16 cellular contexts compared by ENCODE assay signal in genomic region chr11:9020881-9021280, GRCh38. TPM values are rescaled to one million over a fixed set of nuclear protein-coding genes. Genes with fewer than 3 reads are reported as not detected.
DNase-seq lines count a peak whose midpoint lies in the region; ATAC-seq, FAIRE-seq and TF ChIP-seq lines count a peak whose summit lies in the region.
"Had no signal": no experiment of that assay in that cellular context is flagged by ENCODE, and none has a peak within 500 bp of the region (broad histone marks: within the 10 kb centered on the region; RNA-seq: fewer than 3 reads in every experiment).

No MANE protein-coding gene starts in this region.

- peaks cover 5% of the 10 kb centered on the region for H3K27me3 Mint-ChIP-seq in neural progenitor cell (ENCODE audit: insufficient read depth, low read depth)

- no peak overlapping the region for H3K4me3 ChIP-seq in endothelial cell of umbilical vein (replicated peaks in 1 of 3; ENCODE audit: insufficient read depth in 1 of 3, low read depth in 1 of 3, low read length in 3 of 3)
- H3K4me3 ChIP-seq in neural progenitor cell: no peak overlapping the region
- H3K4me3 ChIP-seq: BLaER1 treated with 17β-estradiol and CSF1 and Interleukin-3, amounts not matched to agents 10 nM and 100 nM had no signal

- CTCF ChIA-PET in endothelial cell of umbilical vein (lab: Charles Lee): interaction anchor here (1.6 kb wide), 1 partner anchor 117 kb away, joined by 6 read pairs; no protein-coding TSS in a partner anchor

- no peak overlapping the region for H3K4me3 Mint-ChIP-seq in neural progenitor cell
- H3K4me3 Mint-ChIP-seq: CD4-positive, alpha-beta T cell; HFFc6 had no signal

- intact Hi-C loops in endothelial cell of umbilical vein (cut with micrococcal nuclease): no loop called here

- no peak overlapping the region for H3K4me2 ChIP-seq in endothelial cell of umbilical vein (ENCODE audit: insufficient read depth, low read length)
- no peak overlapping the region for H3K4me2 ChIP-seq in neural progenitor cell
- H3K4me2 ChIP-seq: BLaER1 treated with 17β-estradiol and CSF1 and Interleukin-3, amounts not matched to agents 10 nM and 100 nM had no signal

- POLR2A ChIA-PET in endothelial cell of umbilical vein (lab: Charles Lee): no interaction called here

- ATAC-seq in omental fat pad (ENCODE audit: low FRiP score): peak; percentile 29
- ATAC-seq in stimulated activated naive CD8-positive, alpha-beta T cell treated with anti-CD3 and anti-CD28 coated beads, Interleukin-15, Interleukin-2, amounts not matched to agents 100 U/mL and 50 U/mL, for 24 hours: no peak

- H3K27me3 ChIP-seq in endothelial cell of umbilical vein (ENCODE audit: control insufficient read depth in 2 of 2, insufficient read depth in 2 of 2, low read length in 2 of 2) (peaks cover 4 to 6% of the 10 kb centered on the region in 2 experiments), neural progenitor cell (no peaks in the 10 kb centered on the region)
- H3K27me3 ChIP-seq: BLaER1 treated with 17β-estradiol and CSF1 and Interleukin-3, amounts not matched to agents 10 nM and 100 nM had no signal

- H2AFZ ChIP-seq in endothelial cell of umbilical vein (ENCODE audit: low read depth, low read length): peak overlapping the region; percentile 44
- H2AFZ ChIP-seq in neural progenitor cell (replicated peaks): no peak overlapping the region

- H3K9me3 Mint-ChIP-seq in neural progenitor cell: no peaks in the 10 kb centered on the region
- H3K9me3 Mint-ChIP-seq: CD4-positive, alpha-beta T cell; HFFc6 had no signal

- no peaks in the 10 kb centered on the region for H3K36me3 ChIP-seq in endothelial cell of umbilical vein (ENCODE audit: control insufficient read depth in 2 of 2, extremely low read depth in 1 of 2, insufficient read depth in 2 of 2, low read length in 2 of 2)
- no peaks in the 10 kb centered on the region for H3K36me3 ChIP-seq in neural progenitor cell
- H3K36me3 ChIP-seq: BLaER1 treated with 17β-estradiol and CSF1 and Interleukin-3, amounts not matched to agents 10 nM and 100 nM had no signal

- H3K9me3 ChIP-seq in endothelial cell of umbilical vein (replicated peaks; ENCODE audit: control insufficient read depth, insufficient read depth, low read length) (no peaks in the 10 kb centered on the region), neural progenitor cell (ENCODE audit: low read depth) (no peaks in the 10 kb centered on the region)
- H3K9me3 ChIP-seq: BLaER1 treated with 17β-estradiol and CSF1 and Interleukin-3, amounts not matched to agents 10 nM and 100 nM had no signal

- no peak for TF ChIP-seq CTCF in endothelial cell of umbilical vein (IDR thresholded peaks at IDR 0.05; ENCODE audit: extremely low read depth in 1 of 2, insufficient read depth in 1 of 2, low read depth in 1 of 2, low read length in 2 of 2)
- TF ChIP-seq CTCF in omental fat pad (IDR thresholded peaks at IDR 0.05): no peak
- no peak for TF ChIP-seq CTCF in neural progenitor cell (IDR thresholded peaks at IDR 0.05)

- H3K9ac ChIP-seq in endothelial cell of umbilical vein (replicated peaks; ENCODE audit: extremely low read depth, insufficient read depth, low read length) (no peak overlapping the region), neural progenitor cell (no peak overlapping the region)
- H3K9ac ChIP-seq: BLaER1 treated with 17β-estradiol and CSF1 and Interleukin-3, amounts not matched to agents 10 nM and 100 nM had no signal

- TF ChIP-seq POLR2A in GM12892 (IDR thresholded peaks at IDR 0.05; ENCODE audit: low read depth, low read length): no peak
- no peak for TF ChIP-seq POLR2A in endothelial cell of umbilical vein (IDR thresholded peaks at IDR 0.05; ENCODE audit: low read depth, low read length)

- FAIRE-seq in GM12892 (lab: Jason Lieb, UNC) (peak; percentile 17), endothelial cell of umbilical vein (lab: Jason Lieb, UNC) (no peak)
- FAIRE-seq: GM18507, HTR-8/SVneo had no signal

- no peak overlapping the region for H3K27ac Mint-ChIP-seq in neural progenitor cell
- H3K27ac Mint-ChIP-seq: CD4-positive, alpha-beta T cell; HFFc6 had no signal

- peaks cover 13% of the 10 kb centered on the region for H3K4me1 ChIP-seq in endothelial cell of umbilical vein (ENCODE audit: control insufficient read depth, extremely low read depth, insufficient read depth, low read length)
- H3K4me1 ChIP-seq in neural progenitor cell: peaks cover 18% of the 10 kb centered on the region

- peaks cover 8% of the 10 kb centered on the region for H3F3A ChIP-seq in neural progenitor cell (ENCODE audit: low read depth)

- peaks cover 6% of the 10 kb centered on the region for H3K36me3 Mint-ChIP-seq in neural progenitor cell

- no peaks in the 10 kb centered on the region for H3K79me2 ChIP-seq in endothelial cell of umbilical vein (ENCODE audit: control insufficient read depth, insufficient read depth, low read length)
- no peaks in the 10 kb centered on the region for H3K79me2 ChIP-seq in neural progenitor cell (ENCODE audit: low read depth)

- H3K4me1 Mint-ChIP-seq in neural progenitor cell: peaks cover 7% of the 10 kb centered on the region

- BruUV-seq in endothelial cell of umbilical vein (replicated peaks; lab: Mats Ljungman, UMichigan): no TSS peak

- no peak overlapping the region for H3K27ac ChIP-seq in endothelial cell of umbilical vein (ENCODE audit: insufficient read depth, low read depth, low read length)
- no peak overlapping the region for H3K27ac ChIP-seq in neural progenitor cell
- H3K27ac ChIP-seq: BLaER1 treated with 17β-estradiol and CSF1 and Interleukin-3, amounts not matched to agents 10 nM and 100 nM had no signal

- dilution Hi-C loops in endothelial cell of umbilical vein (cut with MboI; ENCODE audit: extremely low pct_ligation_motif_present, low sequenced_read_pairs): no loop called here

- H4K20me1 ChIP-seq in endothelial cell of umbilical vein (replicated peaks; ENCODE audit: control insufficient read depth, extremely low read depth, insufficient read depth, low read length) (no peaks in the 10 kb centered on the region), neural progenitor cell (ENCODE audit: low read depth) (no peaks in the 10 kb centered on the region)
- H4K20me1 ChIP-seq: BLaER1 treated with 17β-estradiol and CSF1 and Interleukin-3, amounts not matched to agents 10 nM and 100 nM had no signal

- no peaks in the 10 kb centered on the region for H3K9me1 ChIP-seq in endothelial cell of umbilical vein (replicated peaks; ENCODE audit: control insufficient read depth, extremely low read depth, insufficient read depth, low read length)

- DNase-seq in GM12892 (ENCODE audit: insufficient read length) (no peak), astrocyte of the hippocampus (ENCODE audit: low read depth, low spot score) (peak; percentile 20), endothelial cell of umbilical vein (ENCODE audit: low read depth, low spot score) (no peak), omental fat pad (ENCODE audit: low spot score) (no peak), NOMO-1 treated with dmso at 0.1 percent for 144 hours (lab: John Stamatoyannopoulos, UW; ENCODE audit: unreplicated experiment) (no peak), neural progenitor cell (ENCODE audit: low spot score) (no peak)
- DNase-seq in stimulated activated naive CD8-positive, alpha-beta T cell treated with anti-CD3 and anti-CD28 coated beads, Interleukin-15, Interleukin-2, amounts not matched to agents 100 U/mL and 50 U/mL, for 24 hours: no peak
- DNase-seq: ACHN; Calu3; CD4-positive, alpha-beta T cell; DMS 273 treated with DMSO at 0.1 percent for 48 hours; HCEC 1CT; HFFc6 had no signal

TF ChIP-seq in endothelial cell of umbilical vein, 7 proteins besides CTCF, POLR2A, EP300 and RAD21:
- TF ChIP-seq FOS (IDR thresholded peaks at IDR 0.05; ENCODE audit: borderline replicate concordance, insufficient read depth, low read length) (no peak), JUN (IDR thresholded peaks at IDR 0.05; ENCODE audit: borderline replicate concordance, insufficient read depth, insufficient read length, low read depth) (no peak), EZH2 (IDR thresholded peaks at IDR 0.05; ENCODE audit: borderline replicate concordance, low read depth, low read length, severe bottlenecking) (no peak), GATA2 (IDR thresholded peaks at IDR 0.05; ENCODE audit: insufficient read depth, insufficient read length, low read depth, low read length) (no peak), MYC (IDR thresholded peaks at IDR 0.05; ENCODE audit: low read depth, low read length) (no peak), POLR2AphosphoS5 (IDR thresholded peaks at IDR 0.05; ENCODE audit: insufficient read depth, low read depth, low read length) (no peak)
- TF ChIP-seq, protein P1, sequence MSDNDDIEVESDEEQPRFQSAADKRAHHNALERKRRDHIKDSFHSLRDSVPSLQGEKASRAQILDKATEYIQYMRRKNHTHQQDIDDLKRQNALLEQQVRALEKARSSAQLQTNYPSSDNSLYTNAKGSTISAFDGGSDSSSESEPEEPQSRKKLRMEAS (IDR thresholded peaks at IDR 0.05; ENCODE audit: insufficient read depth, insufficient read length): no peak

RNA-seq across cellular contexts. Expression of gene NRIP3, which starts 17.1 kb away (rescaled TPM):
- not detected for polyA plus RNA-seq in GM12892 (2012; ENCODE audit: missing spikeins)
- total RNA-seq in endothelial cell of umbilical vein (8.4 and 9.9 TPM in 2 replicates), omental fat pad (10 to 100 TPM in 1 of 4 donors, 1 to 10 TPM in 2, under 1 TPM in 1; 0.63 to 13.1 (median 2.8) TPM), neural progenitor cell (ENCODE audit: low replicate concordance) (38.1 and 42.7 TPM in 2 replicates)
- polyA plus RNA-seq in endothelial cell of umbilical vein: 3.0 and 3.7 TPM in 2 replicates
- 3.9 and 4.4 TPM in 2 replicates for polyA plus RNA-seq in endothelial cell of umbilical vein (2011; cell fraction: cytosol; rRNA removed)
- 5.0 and 5.7 TPM in 2 replicates for polyA plus RNA-seq in endothelial cell of umbilical vein (2011; cell fraction: nucleus; rRNA removed)
- polyA plus RNA-seq in endothelial cell of umbilical vein (2012): 6.8 and 15.1 TPM in 2 replicates
- 7.1 and 7.7 TPM in 2 replicates for polyA minus RNA-seq in endothelial cell of umbilical vein
- not detected for polyA minus RNA-seq in endothelial cell of umbilical vein (2011; cell fraction: cytosol; rRNA and poly(A)+ RNA removed)
- polyA minus RNA-seq in endothelial cell of umbilical vein (2011; cell fraction: nucleus; rRNA and poly(A)+ RNA removed): 2.5 and 3.5 TPM in 2 replicates

RNA-seq across cellular contexts. Expression of gene TMEM9B, which starts 56.6 kb away (rescaled TPM):
- 29.7 TPM for polyA plus RNA-seq in GM12892 (2012; ENCODE audit: missing spikeins)
- total RNA-seq in endothelial cell of umbilical vein (27.1 and 30.2 TPM in 2 replicates), omental fat pad (10 to 100 TPM; 31.9 to 44.4 (median 42.1) TPM), neural progenitor cell (ENCODE audit: low replicate concordance) (16.0 and 17.6 TPM in 2 replicates)
- polyA plus RNA-seq in endothelial cell of umbilical vein: 23.8 and 28.2 TPM in 2 replicates
- polyA plus RNA-seq in endothelial cell of umbilical vein (2011; cell fraction: cytosol; rRNA removed): 21.8 and 22.2 TPM in 2 replicates
- polyA plus RNA-seq in endothelial cell of umbilical vein (2011; cell fraction: nucleus; rRNA removed): 7.6 and 12.2 TPM in 2 replicates
- 42.5 and 53.9 TPM in 2 replicates for polyA plus RNA-seq in endothelial cell of umbilical vein (2012)
- polyA minus RNA-seq in endothelial cell of umbilical vein: 23.1 and 30.1 TPM in 2 replicates
- 8.7 TPM for polyA minus RNA-seq in endothelial cell of umbilical vein (2011; cell fraction: cytosol; rRNA and poly(A)+ RNA removed)
- 5.8 and 10.0 TPM in 2 replicates for polyA minus RNA-seq in endothelial cell of umbilical vein (2011; cell fraction: nucleus; rRNA and poly(A)+ RNA removed)
